Comparison of ENCODE assay signal across 11 cellular contexts in the genomic region with DNA sequence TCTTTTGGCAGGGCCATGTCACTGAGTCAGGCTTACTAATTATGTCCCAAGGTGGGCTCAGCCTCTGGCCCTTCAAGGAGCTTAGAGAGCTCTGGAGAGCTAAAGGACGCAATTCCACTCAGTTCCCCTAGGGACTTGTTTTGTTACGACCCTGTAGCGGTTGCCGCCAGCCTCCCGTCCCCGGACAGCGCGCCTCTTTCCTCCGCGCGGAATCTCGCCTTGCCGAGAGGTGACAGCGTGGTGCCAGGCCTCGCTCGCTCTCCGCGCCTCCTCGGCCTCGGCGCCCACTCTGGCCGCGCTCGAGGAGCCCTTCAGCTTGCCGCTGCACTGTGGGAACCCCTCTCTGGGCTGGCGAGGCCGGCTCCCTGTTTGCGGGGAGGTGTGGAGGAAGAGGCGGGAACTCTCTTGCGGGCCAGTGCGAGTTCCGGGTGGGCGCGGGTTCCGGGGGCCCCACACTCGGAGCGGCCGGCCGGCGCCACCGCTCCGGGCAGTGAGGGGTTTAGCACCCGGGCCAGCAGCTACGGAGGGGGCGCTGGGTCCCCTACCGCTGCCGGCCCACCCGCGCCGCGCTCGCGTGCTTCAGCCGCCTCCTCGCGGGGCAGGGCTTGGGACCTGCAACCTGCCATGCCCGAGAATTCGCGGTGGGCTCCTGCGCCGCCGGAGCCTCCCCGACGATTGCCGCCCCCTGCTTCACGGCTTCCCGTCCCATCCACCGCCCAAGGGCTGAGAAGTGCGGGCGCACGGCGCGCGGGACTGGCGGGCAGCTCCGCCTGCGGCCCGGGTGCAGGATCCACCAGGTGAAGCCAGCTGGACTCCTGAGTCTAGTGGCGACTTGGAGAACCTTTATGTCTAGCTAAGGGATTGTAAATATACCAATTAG. TPM values are rescaled to one million over a fixed set of nuclear protein-coding genes. Genes with fewer than 3 reads are reported as not detected.
DNase-seq lines count a peak whose midpoint lies in the region; ATAC-seq and TF ChIP-seq lines count a peak whose summit lies in the region.
"Had no signal": no experiment of that assay in that cellular context is flagged by ENCODE, and none has a peak within 500 bp of the region (broad histone marks: within the 10 kb centered on the region; RNA-seq: fewer than 3 reads in every experiment).

No MANE protein-coding gene starts in this region.

- H3K27ac Mint-ChIP-seq in activated CD4-positive, alpha-beta T cell treated with anti-CD3 and anti-CD28 coated beads, Interleukin-2, amount 10 ng/mL, durations not matched to agents 24 days and 14 days = no peak overlapping the region

- H3K36me3 ChIP-seq in RWPE2 (ENCODE audit: low read depth) = no peaks in the 10 kb centered on the region
- H3K36me3 ChIP-seq in esophagus squamous epithelium = no peaks in the 10 kb centered on the region
- no peaks in the 10 kb centered on the region for H3K36me3 ChIP-seq in psoas muscle (ENCODE audit: insufficient read depth in 1 of 2, low read depth in 1 of 2)

- H3K9me3 ChIP-seq in RWPE2 (ENCODE audit: severe bottlenecking) (no peaks in the 10 kb centered on the region), esophagus squamous epithelium (no peaks in the 10 kb centered on the region), psoas muscle (no peaks in the 10 kb centered on the region)
- H3K9me3 ChIP-seq: body of pancreas had no signal

- TF ChIP-seq CTCF in RWPE2 (IDR thresholded peaks at IDR 0.05; ENCODE audit: poor library complexity, severe bottlenecking) = no peak
- TF ChIP-seq CTCF in esophagus squamous epithelium (IDR thresholded peaks at IDR 0.05) = no peak
- TF ChIP-seq CTCF in psoas muscle (IDR thresholded peaks at IDR 0.05) = no peak

- peaks cover 19% of the 10 kb centered on the region for H3K4me1 Mint-ChIP-seq in activated CD4-positive, alpha-beta T cell treated with anti-CD3 and anti-CD28 coated beads, Interleukin-2, amount 10 ng/mL, durations not matched to agents 24 days and 14 days

- H3K4me1 ChIP-seq in RWPE2 (ENCODE audit: insufficient read depth, poor library complexity, severe bottlenecking) (no peaks in the 10 kb centered on the region), esophagus squamous epithelium (peaks cover 0 to 22% (median 8%) of the 10 kb centered on the region in 3 donors), psoas muscle (no peaks in the 10 kb centered on the region)

- intact Hi-C loops in activated CD4-positive, alpha-beta T cell treated with anti-CD3 and anti-CD28 coated beads, Interleukin-2, amount 10 ng/mL, durations not matched to agents 24 days and 14 days (cut with micrococcal nuclease) = loop anchor here (10.0 kb wide), 2 partner anchors 150 to 1110 kb away; no protein-coding TSS in a partner anchor
- intact Hi-C loops in esophagus squamous epithelium (cut with DNase I) = loop anchor here (5.0 kb wide), 1 partner anchor 328 kb away; no protein-coding TSS in a partner anchor
- intact Hi-C loops in psoas muscle (cut with DNase I) = loop anchor here in 1 of 2 donors (5.0 kb wide), 1 partner anchor 33 kb away; no protein-coding TSS in a partner anchor

- peaks cover 26% of the 10 kb centered on the region for H3K27me3 Mint-ChIP-seq in activated CD4-positive, alpha-beta T cell treated with anti-CD3 and anti-CD28 coated beads, Interleukin-2, amount 10 ng/mL, durations not matched to agents 24 days and 14 days

- WGBS in esophagus squamous epithelium, 2 donors = 52 to 81% methylated on average over 12 to 25 of the region's 79 CpGs
- WGBS in psoas muscle, 3 donors = 45 to 47% (median 46%) methylated on average over 59 to 79 of the region's 79 CpGs

- ATAC-seq in RWPE2 (ENCODE audit: low read depth) = peak; percentile 53
- ATAC-seq in psoas muscle = no peak
- no peak for ATAC-seq in SK-N-SH treated with all-trans-retinoic acid at 6 μM for 48 hours
- ATAC-seq: body of pancreas had no signal

- peak; percentile 60 for DNase-seq in activated CD4-positive, alpha-beta T cell treated with anti-CD3 and anti-CD28 coated beads, Interleukin-2, amount 10 ng/mL, durations not matched to agents 24 days and 14 days
- no peak for DNase-seq in activated CD4-positive, alpha-beta T cell treated with anti-CD3 and anti-CD28 coated beads, Interleukin-2, amount 50 U/mL, for 1 hour
- DNase-seq in RWPE2 (ENCODE audit: low spot score) (peak; percentile 56), esophagus squamous epithelium (lab: John Stamatoyannopoulos, UW) (no peak), psoas muscle (no peak), GM19238 (ENCODE audit: insufficient read length, low spot score) (no peak), dedifferentiated amniotic fluid mesenchymal stem cell (ENCODE audit: extremely low spot score) (no peak)
- DNase-seq: body of pancreas had no signal

- TF ChIP-seq POLR2A in esophagus squamous epithelium (IDR thresholded peaks at IDR 0.05) = no peak

- no peaks in the 10 kb centered on the region for H3K9me3 Mint-ChIP-seq in activated CD4-positive, alpha-beta T cell treated with anti-CD3 and anti-CD28 coated beads, Interleukin-2, amount 10 ng/mL, durations not matched to agents 24 days and 14 days

- peaks cover 2% of the 10 kb centered on the region for H3K36me3 Mint-ChIP-seq in activated CD4-positive, alpha-beta T cell treated with anti-CD3 and anti-CD28 coated beads, Interleukin-2, amount 10 ng/mL, durations not matched to agents 24 days and 14 days (ENCODE audit: low read depth)

- H3K4me3 Mint-ChIP-seq in activated CD4-positive, alpha-beta T cell treated with anti-CD3 and anti-CD28 coated beads, Interleukin-2, amount 10 ng/mL, durations not matched to agents 24 days and 14 days = no peak overlapping the region

- H3K4me3 ChIP-seq in RWPE2 (ENCODE audit: severe bottlenecking) = peak overlapping the region; percentile 46
- peak overlapping the region in 3 of 4 donors; percentile 15 to 47 (median 19) for H3K4me3 ChIP-seq in esophagus squamous epithelium
- H3K4me3 ChIP-seq in psoas muscle = peak overlapping the region; percentile 16
- H3K4me3 ChIP-seq: body of pancreas, lung had no signal

- H3K27ac ChIP-seq in RWPE2 (ENCODE audit: poor library complexity, severe bottlenecking) (peak overlapping the region; percentile 33), esophagus squamous epithelium (no peak overlapping the region), psoas muscle (no peak overlapping the region)
- H3K27ac ChIP-seq: body of pancreas had no signal

- H3K27me3 ChIP-seq in RWPE2 (ENCODE audit: insufficient read depth, poor library complexity, severe bottlenecking) (no peaks in the 10 kb centered on the region), esophagus squamous epithelium (peaks cover 0 to 51% (median 0%) of the 10 kb centered on the region in 4 donors), psoas muscle (ENCODE audit: insufficient read depth in 3 of 3, low read length in 2 of 3) (peaks cover 0 to 63% (median 15%) of the 10 kb centered on the region in 3 donors)

TF ChIP-seq in SK-N-SH treated with all-trans-retinoic acid at 6 μM for 48 hours, 23 proteins besides CTCF, POLR2A, EP300 and RAD21:
- TF ChIP-seq ARNTL (CRISPR knock-in tag; IDR thresholded peaks at IDR 0.05; ENCODE audit: borderline replicate concordance, low read depth) (no peak), ZFP3 (CRISPR knock-in tag; IDR thresholded peaks at IDR 0.05) (no peak), PPARA (CRISPR knock-in tag; IDR thresholded peaks at IDR 0.05; ENCODE audit: borderline replicate concordance) (no peak), RARB (CRISPR knock-in tag; IDR thresholded peaks at IDR 0.05) (no peak)
- TF ChIP-seq, protein P1, sequence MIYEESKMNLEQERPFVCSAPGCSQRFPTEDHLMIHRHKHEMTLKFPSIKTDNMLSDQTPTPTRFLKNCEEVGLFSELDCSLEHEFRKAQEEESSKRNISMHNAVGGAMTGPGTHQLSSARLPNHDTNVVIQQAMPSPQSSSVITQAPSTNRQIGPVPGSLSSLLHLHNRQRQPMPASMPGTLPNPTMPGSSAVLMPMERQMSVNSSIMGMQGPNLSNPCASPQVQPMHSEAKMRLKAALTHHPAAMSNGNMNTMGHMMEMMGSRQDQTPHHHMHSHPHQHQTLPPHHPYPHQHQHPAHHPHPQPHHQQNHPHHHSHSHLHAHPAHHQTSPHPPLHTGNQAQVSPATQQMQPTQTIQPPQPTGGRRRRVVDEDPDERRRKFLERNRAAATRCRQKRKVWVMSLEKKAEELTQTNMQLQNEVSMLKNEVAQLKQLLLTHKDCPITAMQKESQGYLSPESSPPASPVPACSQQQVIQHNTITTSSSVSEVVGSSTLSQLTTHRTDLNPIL (CRISPR knock-in tag; IDR thresholded peaks at IDR 0.05; ENCODE audit: low read depth) = no peak

RNA-seq across cellular contexts. Expression of gene ZNF311, which starts 9.9 kb away (rescaled TPM):
- 0.86 and 0.97 TPM in 2 replicates for total RNA-seq in activated CD4-positive, alpha-beta T cell treated with anti-CD3 and anti-CD28 coated beads, Interleukin-2, amount 10 ng/mL, durations not matched to agents 24 days and 14 days
- total RNA-seq in esophagus squamous epithelium = under 1 TPM; 0.27 to 0.57 (median 0.35) TPM
- total RNA-seq in psoas muscle = under 1 TPM in 3 of 4 donors, not detected in 1; 0.13 to 0.36 (median 0.22) TPM
- under 1 TPM in 2 of 3 donors, not detected in 1; 0.09 to 0.10 TPM for polyA plus RNA-seq in psoas muscle
- total RNA-seq: body of pancreas had no signal

RNA-seq across cellular contexts. Expression of gene OR2W1, which starts 30.0 kb away (rescaled TPM):
- total RNA-seq in activated CD4-positive, alpha-beta T cell treated with anti-CD3 and anti-CD28 coated beads, Interleukin-2, amount 10 ng/mL, durations not matched to agents 24 days and 14 days = not detected in 2 replicates
- total RNA-seq in esophagus squamous epithelium (not detected), psoas muscle (not detected)
- polyA plus RNA-seq in psoas muscle = not detected
- total RNA-seq: A172, body of pancreas, lung had no signal
- polyA plus RNA-seq: lung had no signal

Comparison
In these comparisons a context has a peak if more than half of its experiments do, and no peak if none do; other contexts are left out.
1. DNase-seq: peak in activated CD4-positive, alpha-beta T cell treated with anti-CD3 and anti-CD28 coated beads, Interleukin-2, amount 10 ng/mL, durations not matched to agents 24 days and 14 days (single experiment) and RWPE2 (single experiment); none in activated CD4-positive, alpha-beta T cell treated with anti-CD3 and anti-CD28 coated beads, Interleukin-2, amount 50 U/mL, for 1 hour (single experiment), esophagus squamous epithelium (single experiment), psoas muscle (0 of 2), GM19238 (single experiment) and dedifferentiated amniotic fluid mesenchymal stem cell (single experiment).
2. Peak in every context shown above with its lines, with median percentiles within 50 percentile points of each other: H3K4me3 ChIP-seq.